ENCODE assay signal across 26 cellular contexts in genomic region chr4:78024085-78024484, GRCh38.
"Had no signal": no experiment of that assay in that cellular context is flagged by ENCODE, and none has a peak within 500 bp of the region (broad histone marks: within the 10 kb centered on the region; RNA-seq: fewer than 3 reads in every experiment).

No MANE protein-coding gene starts in this region.

- H3K4me3 ChIP-seq: coronary artery, dorsolateral prefrontal cortex had no signal

- ATAC-seq: activated CD4-positive, alpha-beta T cell treated with anti-CD3 and anti-CD28 coated beads for 36 hours; activated CD8-positive, alpha-beta memory T cell treated with anti-CD3 and anti-CD28 coated beads, Interleukin-2, amount 10 ng/mL, durations not matched to agents 7 days and 5 days; activated CD8-positive, alpha-beta T cell treated with anti-CD3 and anti-CD28 coated beads, Interleukin-2, amount 10 ng/mL, durations not matched to agents 7 days and 5 days; activated naive CD4-positive, alpha-beta T cell treated with anti-CD3 and anti-CD28 coated beads, Interleukin-2, amount 50 U/mL, for 72 hours; esophagus mucosa had no signal

- H3K27me3 ChIP-seq: brain microvascular endothelial cell, dorsolateral prefrontal cortex had no signal

- DNase-seq: activated CD4-positive, alpha-beta memory T cell treated with anti-CD3 and anti-CD28 coated beads for 36 hours; activated CD4-positive, alpha-beta T cell treated with anti-CD3 and anti-CD28 coated beads for 36 hours; activated CD4-positive, alpha-beta T cell treated with anti-CD3 and anti-CD28 coated beads, Interleukin-2, amount 10 ng/mL, durations not matched to agents 24 days and 14 days; activated CD4-positive, CD25-positive, alpha-beta regulatory T cell; activated CD4-positive, CD25-positive, alpha-beta regulatory T cell treated with anti-CD3 and anti-CD28 coated beads, Interleukin-2, amount 50 U/mL, for 72 hours; activated CD8-positive, alpha-beta memory T cell treated with anti-CD3 and anti-CD28 coated beads, Interleukin-2, amount 10 ng/mL, durations not matched to agents 7 days and 5 days; activated CD8-positive, alpha-beta memory T cell treated with anti-CD3 and anti-CD28 coated beads, Interleukin-2, amount 50 U/mL, for 4 hours; activated CD8-positive, alpha-beta T cell treated with anti-CD3 and anti-CD28 coated beads, Interleukin-2, amount 10 ng/mL, durations not matched to agents 7 days and 5 days; activated gamma-delta T cell; activated naive CD4-positive, alpha-beta T cell; activated naive CD4-positive, alpha-beta T cell treated with anti-CD3 and anti-CD28 coated beads, Interleukin-2, amount 10 ng/mL, durations not matched to agents 7 days and 5 days; activated naive CD8-positive, alpha-beta T cell treated with anti-CD3 and anti-CD28 coated beads, Interleukin-2, amount 10 ng/mL, durations not matched to agents 7 days and 5 days; activated T-cell treated with anti-CD3 and anti-CD28 coated beads, Interleukin-2, amount 50 U/mL, for 1 hour; activated T-cell treated with anti-CD3 and anti-CD28 coated beads, Interleukin-2, amount 50 U/mL, for 48 hours; amniotic stem cell; anterior cingulate cortex; brain microvascular endothelial cell; dorsolateral prefrontal cortex; effector memory CD4-positive, alpha-beta T cell; endodermal cell; head of caudate nucleus; hippocampal formation; T-helper 2 cell had no signal

- H3K36me3 ChIP-seq: brain microvascular endothelial cell had no signal
